9 cellular contexts compared by ENCODE assay signal in the genomic region with DNA sequence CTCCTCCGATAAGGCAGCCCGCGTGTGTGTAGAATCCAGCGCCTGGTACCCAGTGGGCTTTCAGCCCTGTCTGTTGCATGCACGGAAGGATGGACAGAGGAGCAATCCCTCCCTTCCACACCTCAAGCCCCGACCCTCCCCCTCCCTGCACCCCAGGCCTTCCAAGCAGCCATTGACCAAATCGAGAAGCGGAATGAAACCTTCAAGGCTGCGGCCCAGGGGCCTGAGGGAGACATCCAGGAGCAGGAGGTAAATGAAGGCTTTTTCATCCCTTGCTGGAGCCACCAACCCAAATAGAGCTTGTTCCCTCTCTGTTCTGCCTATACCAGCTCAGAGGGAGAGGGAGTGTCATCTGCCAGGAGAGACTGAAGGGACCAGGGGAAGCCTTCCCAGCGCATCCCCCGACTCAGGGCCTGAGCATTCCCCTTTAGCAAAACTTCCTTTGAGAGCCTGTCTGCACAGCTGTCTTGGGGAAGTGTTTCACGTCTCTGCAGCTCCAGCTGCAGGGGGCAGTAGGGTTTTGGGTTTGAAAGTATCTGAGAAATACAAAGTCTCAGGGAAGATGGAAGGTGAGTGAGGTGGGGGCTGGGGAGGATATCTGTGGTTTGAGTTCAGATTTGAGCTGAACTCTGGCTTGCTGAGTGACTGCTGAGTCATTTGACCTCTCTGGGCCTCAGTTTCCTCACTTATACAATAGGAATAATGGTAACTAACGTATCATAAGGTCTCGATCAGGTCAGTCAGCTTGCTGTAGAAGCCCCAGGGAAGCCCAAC. TPM values are rescaled to one million over a fixed set of nuclear protein-coding genes. Genes with fewer than 3 reads are reported as not detected.
DNase-seq lines count a peak whose midpoint lies in the region; ATAC-seq and TF ChIP-seq lines count a peak whose summit lies in the region.
"Had no signal": no experiment of that assay in that cellular context is flagged by ENCODE, and none has a peak within 500 bp of the region (broad histone marks: within the 10 kb centered on the region; RNA-seq: fewer than 3 reads in every experiment).

No MANE protein-coding gene starts in this region.

- H3K36me3 ChIP-seq in DND-41 (ENCODE audit: insufficient read depth, low read length) (no peaks in the 10 kb centered on the region), gastroesophageal sphincter (no peaks in the 10 kb centered on the region)
- H3K36me3 ChIP-seq: thoracic aorta had no signal

- H3K4me1 ChIP-seq in DND-41 (ENCODE audit: insufficient read depth, low read length) (peaks cover 69% of the 10 kb centered on the region), gastroesophageal sphincter (peaks cover 0 to 33% (median 0%) of the 10 kb centered on the region in 3 donors)

- H3K27ac Mint-ChIP-seq in activated CD8-positive, alpha-beta T cell treated with anti-CD3 and anti-CD28 coated beads, Interleukin-2, amount 10 ng/mL, durations not matched to agents 7 days and 5 days, result peak overlapping the region; percentile 79

- peaks cover 15% of the 10 kb centered on the region for H3K36me3 Mint-ChIP-seq in activated CD8-positive, alpha-beta T cell treated with anti-CD3 and anti-CD28 coated beads, Interleukin-2, amount 10 ng/mL, durations not matched to agents 7 days and 5 days (ENCODE audit: low read depth)

- H3K27me3 Mint-ChIP-seq in activated CD8-positive, alpha-beta T cell treated with anti-CD3 and anti-CD28 coated beads, Interleukin-2, amount 10 ng/mL, durations not matched to agents 7 days and 5 days (ENCODE audit: low read depth), result no peaks in the 10 kb centered on the region

- H3K9ac ChIP-seq in DND-41 (ENCODE audit: low read depth, low read length), result peak overlapping the region; percentile 28

- ATAC-seq in DND-41 (ENCODE audit: insufficient read depth, low read depth) (peak; percentile 66), gastroesophageal sphincter (no peak), HG03196 (IDR thresholded peaks at IDR 0.05; ENCODE audit: unreplicated experiment) (no peak)
- peak; percentile 45 for ATAC-seq in activated CD8-positive, alpha-beta T cell treated with anti-CD3 and anti-CD28 coated beads, Interleukin-2, amount 10 ng/mL, durations not matched to agents 7 days and 5 days

- TF ChIP-seq CTCF in DND-41 (IDR thresholded peaks at IDR 0.05; ENCODE audit: borderline replicate concordance, extremely low read depth, low read length, poor library complexity, severe bottlenecking) (peak; percentile 93), fibroblast of pulmonary artery (IDR thresholded peaks at IDR 0.05; ENCODE audit: low read length, missing control alignments) (peak; percentile 70), gastroesophageal sphincter (IDR thresholded peaks at IDR 0.05) (peak in 1 of 4 experiments; percentile 23)

- peak; percentile 93 for DNase-seq in DND-41
- peak; percentile 12 for DNase-seq in NCI-H1105 treated with DMSO at 0.1 percent for 48 hours (lab: John Stamatoyannopoulos, UW)
- DNase-seq in activated CD8-positive, alpha-beta T cell treated with anti-CD3 and anti-CD28 coated beads, Interleukin-2, amount 10 ng/mL, durations not matched to agents 7 days and 5 days, result peak; percentile 91
- DNase-seq in fibroblast of pulmonary artery (ENCODE audit: low read depth), result peak; percentile 71
- peak; percentile 27 for DNase-seq in stimulated activated CD8-positive, alpha-beta memory T cell treated with anti-CD3 and anti-CD28 coated beads, Interleukin-12 subunit alpha, Interleukin-12 subunit beta, amount 100 ng/mL, for 24 hours (ENCODE audit: extremely low read depth)
- no peak for DNase-seq in KG1 (lab: John Stamatoyannopoulos, UW)

- H3K4me1 Mint-ChIP-seq in activated CD8-positive, alpha-beta T cell treated with anti-CD3 and anti-CD28 coated beads, Interleukin-2, amount 10 ng/mL, durations not matched to agents 7 days and 5 days (ENCODE audit: low read depth), result peaks cover 87% of the 10 kb centered on the region

- H3K27ac ChIP-seq in DND-41 (ENCODE audit: low read length) (peak overlapping the region; percentile 73), gastroesophageal sphincter (no peak overlapping the region)
- H3K27ac ChIP-seq: thoracic aorta had no signal

- H3K27me3 ChIP-seq in DND-41 (ENCODE audit: insufficient read depth, low read length, poor library complexity) (no peaks in the 10 kb centered on the region), gastroesophageal sphincter (no peaks in the 10 kb centered on the region)

- H4K20me1 ChIP-seq in DND-41 (ENCODE audit: insufficient read depth, low read length), result no peaks in the 10 kb centered on the region

- peak overlapping the region; percentile 55 for H2AFZ ChIP-seq in DND-41 (ENCODE audit: low read depth, low read length)

- 0 out of 2 replicates have a peak overlapping the region, but pooled peaks have one; percentile 1 for H3K4me2 ChIP-seq in DND-41 (ENCODE audit: insufficient read depth, low read length)

- CTCF ChIA-PET in activated CD8-positive, alpha-beta T cell treated with anti-CD3 and anti-CD28 coated beads, Interleukin-2, amount 10 ng/mL, durations not matched to agents 7 days and 5 days (lab: Charles Lee), result interaction anchor here (0.7 to 20.0 kb wide), 36 partner anchors 10 to 411 kb away, joined by 3 to 769 read pairs (median 4); a partner anchor contains a TSS

- no peak overlapping the region for H3K4me3 ChIP-seq in DND-41 (ENCODE audit: low read depth in 1 of 2, low read length in 2 of 2)
- H3K4me3 ChIP-seq in fibroblast of pulmonary artery (replicated peaks; ENCODE audit: low read depth, low read length), result no peak overlapping the region
- H3K4me3 ChIP-seq in gastroesophageal sphincter, result no peak overlapping the region
- H3K4me3 ChIP-seq: thoracic aorta had no signal

- POLR2A ChIA-PET in activated CD8-positive, alpha-beta T cell treated with anti-CD3 and anti-CD28 coated beads, Interleukin-2, amount 10 ng/mL, durations not matched to agents 7 days and 5 days (lab: Charles Lee), result interaction anchor here (0.6 to 15.0 kb wide), 6 partner anchors 13 to 187 kb away, joined by 3 to 330 read pairs (median 14); a partner anchor contains a TSS

- TF ChIP-seq EP300 in gastroesophageal sphincter (IDR thresholded peaks at IDR 0.05), result no peak

- no peaks in the 10 kb centered on the region for H3K79me2 ChIP-seq in DND-41 (ENCODE audit: insufficient read depth, low read length)

- no peak for TF ChIP-seq POLR2A in gastroesophageal sphincter (IDR thresholded peaks at IDR 0.05)

- H3K4me3 Mint-ChIP-seq in activated CD8-positive, alpha-beta T cell treated with anti-CD3 and anti-CD28 coated beads, Interleukin-2, amount 10 ng/mL, durations not matched to agents 7 days and 5 days, result no peak overlapping the region

- no peaks in the 10 kb centered on the region for H3K9me3 ChIP-seq in DND-41 (ENCODE audit: insufficient read depth, low read length, severe bottlenecking)
- H3K9me3 ChIP-seq in gastroesophageal sphincter, result no peaks in the 10 kb centered on the region
- H3K9me3 ChIP-seq: thoracic aorta had no signal

- H3K9me3 Mint-ChIP-seq in activated CD8-positive, alpha-beta T cell treated with anti-CD3 and anti-CD28 coated beads, Interleukin-2, amount 10 ng/mL, durations not matched to agents 7 days and 5 days (ENCODE audit: insufficient read depth), result no peaks in the 10 kb centered on the region

- 100% methylated on average over 2 of the region's 14 CpGs; no CpG with 5 or more reads in 1 of the 2 donors for WGBS in gastroesophageal sphincter (ENCODE audit: low coverage in 1 of 2), 2 donors

RNA-seq across cellular contexts. Expression of a gene that starts 16.1 kb away (rescaled TPM):
- 10 to 100 TPM; 10.1 to 12.1 TPM for total RNA-seq in activated CD8-positive, alpha-beta T cell treated with anti-CD3 and anti-CD28 coated beads, Interleukin-2, amount 10 ng/mL, durations not matched to agents 7 days and 5 days
- 10 to 100 TPM; 11.6 to 34.5 (median 22.5) TPM for total RNA-seq in gastroesophageal sphincter

RNA-seq across cellular contexts. Expression of a gene that starts 35.5 kb away (rescaled TPM):
- 100 to 1,000 TPM; 117 to 122 TPM for total RNA-seq in activated CD8-positive, alpha-beta T cell treated with anti-CD3 and anti-CD28 coated beads, Interleukin-2, amount 10 ng/mL, durations not matched to agents 7 days and 5 days
- 100 to 1,000 TPM; 185 to 242 (median 199) TPM for total RNA-seq in gastroesophageal sphincter

Comparison
In these comparisons a context has a peak if more than half of its experiments do, and no peak if none do; other contexts are left out.
1. ATAC-seq: peak in DND-41 (single experiment) and activated CD8-positive, alpha-beta T cell treated with anti-CD3 and anti-CD28 coated beads, Interleukin-2, amount 10 ng/mL, durations not matched to agents 7 days and 5 days (single experiment); none in gastroesophageal sphincter (single experiment) and HG03196 (single experiment).